In the genomic region with DNA sequence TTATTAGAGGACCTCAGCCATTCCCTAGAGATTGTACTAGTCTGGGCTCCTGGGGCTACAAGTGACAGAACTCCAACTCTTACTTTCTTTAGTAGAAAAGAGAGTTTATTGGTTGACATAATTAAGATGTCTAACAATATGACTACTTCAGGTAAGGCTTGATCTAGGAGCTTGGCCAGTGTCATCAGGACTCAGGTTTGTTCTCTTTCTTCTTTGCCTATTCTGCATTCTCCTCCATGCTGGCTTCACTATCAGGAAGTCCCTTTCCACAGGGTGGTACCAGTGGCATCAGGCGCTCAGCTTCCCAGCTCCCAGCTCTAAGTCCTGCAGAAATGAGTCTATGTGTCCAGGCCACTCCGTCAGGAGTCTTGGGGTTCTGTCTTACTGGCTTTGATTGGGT, we compare ENCODE assay signal across 8 cellular contexts.
"Had no signal": no experiment of that assay in that cellular context is flagged by ENCODE, and none has a peak within 500 bp of the region (broad histone marks: within the 10 kb centered on the region; RNA-seq: fewer than 3 reads in every experiment).

No MANE protein-coding gene starts in this region.

- ATAC-seq: GM12878 had no signal

- FAIRE-seq: G401.6, GM12878, GM12891, GM12892, GM18507, GM19239 had no signal

- DNase-seq: GDM1, GF-D8 had no signal

- H3K4me3 ChIP-seq: GM12878 had no signal
